8 cellular contexts compared by ENCODE assay signal in genomic region chr5:173017087-173017486, GRCh38. TPM values are rescaled to one million over a fixed set of nuclear protein-coding genes. Genes with fewer than 3 reads are reported as not detected.
A peak's percentile ranks its signal among the peaks of the same experiment; 100 is the strongest.
DNase-seq lines count a peak whose midpoint lies in the region; ATAC-seq and TF ChIP-seq lines count a peak whose summit lies in the region.
"Not testable (repeated sequence)": the region's sequence is repeated elsewhere in the genome, so short reads cannot be mapped to it uniquely, and the experiment has no call there.

No MANE protein-coding gene starts in this region.

- H3K56ac ChIP-seq in mesendoderm (ENCODE audit: low read length): peak overlapping the region; percentile 57

- not testable (repeated sequence) for H3K27me3 ChIP-seq in CD4-positive, CD25-positive, alpha-beta regulatory T cell (ENCODE audit: control insufficient read depth, insufficient read depth, low read length); Panc1 (ENCODE audit: control insufficient read depth, insufficient read depth, low read length); heart right ventricle; mesendoderm (ENCODE audit: insufficient read depth, low read length, poor library complexity); psoas muscle (ENCODE audit: insufficient read depth in 3 of 3, low read length in 2 of 3)

- not testable (repeated sequence) for H3K27me3 Mint-ChIP-seq in CD4-positive, CD25-positive, alpha-beta regulatory T cell; chondrocyte (ENCODE audit: low read depth)

- not testable (repeated sequence) for H3K4me3 ChIP-seq in CD4-positive, CD25-positive, alpha-beta regulatory T cell (ENCODE audit: low read depth, low read length); Panc1 (ENCODE audit: low read depth in 2 of 2, low read length in 2 of 2); heart right ventricle; mesendoderm (ENCODE audit: low read length); psoas muscle

- H3K4ac ChIP-seq in mesendoderm (ENCODE audit: low read depth, low read length): peak overlapping the region; percentile 59

- not testable (repeated sequence) for H3K79me1 ChIP-seq in mesendoderm (ENCODE audit: low read length)

- peak overlapping the region; percentile 4 for H2BK120ac ChIP-seq in mesendoderm (ENCODE audit: low read depth, low read length)

- H3K9me3 Mint-ChIP-seq in CD4-positive, CD25-positive, alpha-beta regulatory T cell; chondrocyte (ENCODE audit: low read depth): not testable (repeated sequence)

- intact Hi-C loops in Panc1 (cut with micrococcal nuclease; ENCODE audit: unreplicated experiment); psoas muscle (cut with DNase I): not testable (repeated sequence)
- intact Hi-C loops in heart right ventricle (cut with DNase I): loop anchor here in 2 of 10 donors (5.0 to 10.0 kb wide), 3 partner anchors 40 to 268 kb away; partner anchors contain the start of genes BNIP1 (in 1 of the 2) and CREBRF (in 1 of the 2)

- H3K4me3 Mint-ChIP-seq in CD4-positive, CD25-positive, alpha-beta regulatory T cell; chondrocyte (ENCODE audit: unreplicated experiment): not testable (repeated sequence)

- not testable (repeated sequence) for ATAC-seq in CD4-positive, CD25-positive, alpha-beta regulatory T cell (ENCODE audit: low read depth in 2 of 2); heart right ventricle; psoas muscle
- ATAC-seq in Panc1: peak; percentile 24; the same call in 1 of the 2 replicates

- 91 to 98% methylated on average over 15 of the region's 15 CpGs for WGBS in heart right ventricle, 2 donors
- WGBS in mesendoderm (ENCODE audit: extremely low coverage, insufficient coverage, low lambda C conversion rate): no CpG with 5 or more reads among the region's 15 CpGs
- WGBS in psoas muscle, 3 donors: 90 to 96% (median 94%) methylated on average over 15 of the region's 15 CpGs

- not testable (repeated sequence) for H3K9me3 ChIP-seq in CD4-positive, CD25-positive, alpha-beta regulatory T cell (ENCODE audit: control insufficient read depth in 2 of 2, low read length in 2 of 2); Panc1 (ENCODE audit: control insufficient read depth, insufficient read depth, low read depth, low read length); heart right ventricle; psoas muscle

- H4K8ac ChIP-seq in mesendoderm (ENCODE audit: low read depth, low read length): peak overlapping the region; percentile 89

- not testable (repeated sequence) for H3K27ac ChIP-seq in CD4-positive, CD25-positive, alpha-beta regulatory T cell (ENCODE audit: insufficient read depth, low read length, poor library complexity, severe bottlenecking)
- peak overlapping the region; percentile 78 for H3K27ac ChIP-seq in Panc1 (ENCODE audit: low read length)
- H3K27ac ChIP-seq in heart right ventricle: peak overlapping the region in 9 of 10 donors; percentile 6 to 90 (median 77)
- peak overlapping the region; percentile 63 for H3K27ac ChIP-seq in mesendoderm (ENCODE audit: low read depth, low read length)
- peak overlapping the region; percentile 54 for H3K27ac ChIP-seq in psoas muscle
- peak overlapping the region; percentile 54 for H3K27ac ChIP-seq in temporal lobe (ENCODE audit: low read depth, low read length)

- H3K27ac Mint-ChIP-seq in CD4-positive, CD25-positive, alpha-beta regulatory T cell: peak overlapping the region; percentile 49 to 88 (median 78)
- peak overlapping the region; percentile 84 for H3K27ac Mint-ChIP-seq in chondrocyte (ENCODE audit: unreplicated experiment)

- H3K4me2 ChIP-seq in mesendoderm (ENCODE audit: low read length): not testable (repeated sequence)

- DNase-seq in CD4-positive, CD25-positive, alpha-beta regulatory T cell; Panc1 (ENCODE audit: low read depth, low spot score); chondrocyte (ENCODE audit: low spot score); heart right ventricle; mesendoderm; psoas muscle: not testable (repeated sequence)
- peak; percentile 8 for DNase-seq in activated effector memory CD4-positive, alpha-beta T cell treated with anti-CD3 and anti-CD28 coated beads, Interleukin-2, amount 50 U/mL, for 16 hours

- H3K79me2 ChIP-seq in mesendoderm (ENCODE audit: control insufficient read depth, insufficient read depth, low read length): not testable (repeated sequence)

- H3K18ac ChIP-seq in mesendoderm (ENCODE audit: low read length): peak overlapping the region; percentile 14

- H3K36me3 Mint-ChIP-seq in CD4-positive, CD25-positive, alpha-beta regulatory T cell: peaks cover 28% of the 10 kb centered on the region
- H3K36me3 Mint-ChIP-seq in chondrocyte (ENCODE audit: low read depth): peaks cover 14% of the 10 kb centered on the region

- H3K4me1 Mint-ChIP-seq in CD4-positive, CD25-positive, alpha-beta regulatory T cell: peaks cover 25 to 60% (median 40%) of the 10 kb centered on the region in 4 donors
- peaks cover 27% of the 10 kb centered on the region for H3K4me1 Mint-ChIP-seq in chondrocyte (ENCODE audit: low read depth)

- POLR2A ChIA-PET in Panc1 (lab: Charles Lee): not testable (repeated sequence)

- not testable (repeated sequence) for H2BK15ac ChIP-seq in mesendoderm (replicated peaks; ENCODE audit: low read depth)

- H3K23ac ChIP-seq in mesendoderm (ENCODE audit: low read length): not testable (repeated sequence)

- H2BK5ac ChIP-seq in mesendoderm (ENCODE audit: low read length): not testable (repeated sequence)

- TF ChIP-seq CTCF in Panc1 (IDR thresholded peaks at IDR 0.05); chondrocyte (IDR thresholded peaks at IDR 0.05); heart right ventricle (IDR thresholded peaks at IDR 0.05); psoas muscle (IDR thresholded peaks at IDR 0.05): not testable (repeated sequence)

- H4K5ac ChIP-seq in mesendoderm (ENCODE audit: low read length): not testable (repeated sequence)

- in situ Hi-C loops in Panc1 (cut with HindIII; ENCODE audit: low pct_unique_long_range_greater_than_20kb, low sequenced_read_pairs): not testable (repeated sequence)

- CTCF ChIA-PET in Panc1 (lab: Charles Lee): not testable (repeated sequence)

- H3K9ac ChIP-seq in mesendoderm (ENCODE audit: low read length): not testable (repeated sequence)

- H3K4me1 ChIP-seq in CD4-positive, CD25-positive, alpha-beta regulatory T cell (ENCODE audit: control insufficient read depth, insufficient read depth, low read length, poor library complexity, severe bottlenecking): not testable (repeated sequence)
- H3K4me1 ChIP-seq in Panc1 (ENCODE audit: control insufficient read depth, insufficient read depth, low read length): peaks cover 18% of the 10 kb centered on the region
- peaks cover 2 to 92% (median 33%) of the 10 kb centered on the region in 9 donors for H3K4me1 ChIP-seq in heart right ventricle
- peaks cover 13% of the 10 kb centered on the region for H3K4me1 ChIP-seq in mesendoderm (ENCODE audit: control insufficient read depth, low read depth, low read length)
- peaks cover 30% of the 10 kb centered on the region for H3K4me1 ChIP-seq in psoas muscle

- not testable (repeated sequence) for BruUV-seq in Panc1 (replicated peaks; lab: Mats Ljungman, UMichigan)

- H2AK5ac ChIP-seq in mesendoderm (ENCODE audit: low read length): not testable (repeated sequence)

- peaks cover 27% of the 10 kb centered on the region for H3K36me3 ChIP-seq in CD4-positive, CD25-positive, alpha-beta regulatory T cell (ENCODE audit: control insufficient read depth, insufficient read depth, low read length)
- H3K36me3 ChIP-seq in Panc1 (ENCODE audit: control insufficient read depth, insufficient read depth, low read length); mesendoderm (ENCODE audit: control insufficient read depth, insufficient read depth, low read length): not testable (repeated sequence)
- peaks cover 0 to 26% (median 3%) of the 10 kb centered on the region in 9 donors for H3K36me3 ChIP-seq in heart right ventricle
- H3K36me3 ChIP-seq in psoas muscle (ENCODE audit: insufficient read depth in 1 of 2, low read depth in 1 of 2): peaks cover 0 to 21% of the 10 kb centered on the region in 2 donors

RNA-seq across cellular contexts. Expression of gene ATP6V0E1, which starts 33.5 kb away (rescaled TPM):
- total RNA-seq in CD4-positive, CD25-positive, alpha-beta regulatory T cell: 106 TPM
- polyA plus RNA-seq in CD4-positive, CD25-positive, alpha-beta regulatory T cell: 100 to 1,000 TPM; 499 to 691 (median 501) TPM
- 332 TPM for total RNA-seq in Panc1 (2021; ENCODE audit: unreplicated experiment)
- polyA plus RNA-seq in Panc1 (2012; ENCODE audit: insufficient read length): 425 TPM
- total RNA-seq in chondrocyte: 257 to 277 TPM (median 272 TPM) in 3 replicates
- total RNA-seq in heart right ventricle: 100 to 1,000 TPM; 164 to 218 (median 194) TPM
- 100 to 1,000 TPM; 134 to 271 TPM for polyA plus RNA-seq in heart right ventricle
- polyA plus RNA-seq in mesendoderm (2013, experiment 1 of 2): 158 TPM
- polyA plus RNA-seq in mesendoderm (2013, experiment 2 of 2): 151 TPM
- 100 to 1,000 TPM in 3 of 4 donors, 10 to 100 TPM in 1; 97.8 to 176 (median 147) TPM for total RNA-seq in psoas muscle
- 100 to 1,000 TPM; 156 to 319 (median 201) TPM for polyA plus RNA-seq in psoas muscle
- total RNA-seq in temporal lobe: 21.4 TPM

RNA-seq across cellular contexts. Expression of gene CREBRF, which starts 39.1 kb away (rescaled TPM):
- 126 TPM for total RNA-seq in CD4-positive, CD25-positive, alpha-beta regulatory T cell
- polyA plus RNA-seq in CD4-positive, CD25-positive, alpha-beta regulatory T cell: 10 to 100 TPM; 59.5 to 69.2 (median 65.1) TPM
- 9.0 TPM for total RNA-seq in Panc1 (2021; ENCODE audit: unreplicated experiment)
- polyA plus RNA-seq in Panc1 (2012; ENCODE audit: insufficient read length): 3.2 TPM
- total RNA-seq in chondrocyte: 13.2 to 14.9 TPM (median 14.7 TPM) in 3 replicates
- 10 to 100 TPM; 11.8 to 31.1 (median 29.3) TPM for total RNA-seq in heart right ventricle
- 1 to 10 TPM; 1.5 to 7.2 TPM for polyA plus RNA-seq in heart right ventricle
- 1.0 TPM for polyA plus RNA-seq in mesendoderm (2013, experiment 1 of 2)
- polyA plus RNA-seq in mesendoderm (2013, experiment 2 of 2): 1.1 TPM
- total RNA-seq in psoas muscle: 10 to 100 TPM; 13.1 to 17.1 (median 14.0) TPM
- polyA plus RNA-seq in psoas muscle: 1 to 10 TPM in 2 of 3 donors, under 1 TPM in 1; 0.92 to 6.6 (median 4.5) TPM
- 21.1 TPM for total RNA-seq in temporal lobe

RNA-seq across cellular contexts. Expression of gene RPL26L1, which starts 57.9 kb away (rescaled TPM):
- total RNA-seq in CD4-positive, CD25-positive, alpha-beta regulatory T cell: 12.9 TPM
- polyA plus RNA-seq in CD4-positive, CD25-positive, alpha-beta regulatory T cell: 10 to 100 TPM; 38.9 to 51.6 (median 48.9) TPM
- total RNA-seq in Panc1 (2021; ENCODE audit: unreplicated experiment) (49.8 TPM), chondrocyte (40.2 to 43.6 TPM (median 43.5 TPM) in 3 replicates), heart right ventricle (10 to 100 TPM; 23.2 to 33.7 (median 28.9) TPM), psoas muscle (10 to 100 TPM; 21.5 to 31.4 (median 27.7) TPM), temporal lobe (19.7 TPM)
- polyA plus RNA-seq in Panc1 (2012; ENCODE audit: insufficient read length): 75.2 TPM
- polyA plus RNA-seq in heart right ventricle (10 to 100 TPM; 29.0 to 84.9 TPM), psoas muscle (10 to 100 TPM; 33.3 to 80.9 (median 50.7) TPM)
- 99.4 TPM for polyA plus RNA-seq in mesendoderm (2013, experiment 1 of 2)
- polyA plus RNA-seq in mesendoderm (2013, experiment 2 of 2): 101 TPM
